ENCODE assay signal across 1 cellular context in genomic region chr7:100837099-100837836, GRCh38.
TF ChIP-seq lines count a peak whose summit lies in the region.

No MANE protein-coding gene starts in this region.

TF ChIP-seq in H1, 55 proteins besides CTCF, POLR2A, EP300 and RAD21:
- TF ChIP-seq SP4 (IDR thresholded peaks at IDR 0.05; ENCODE audit: low read length) (peak; percentile 70; the same call in 1 of the 2 replicates), SP1 (IDR thresholded peaks at IDR 0.05; ENCODE audit: low read depth, low read length) (0 out of 2 replicates have a peak, but pooled peaks have one; percentile 56), CBX8 (IDR thresholded peaks at IDR 0.05; ENCODE audit: borderline replicate concordance, low read depth, low read length) (no peak), EZH2 (IDR thresholded peaks at IDR 0.05; ENCODE audit: low read depth, low read length, severe bottlenecking) (no peak), SIN3A (conservative IDR thresholded peaks at IDR 0.05 in 1 of 2, IDR thresholded peaks at IDR 0.05 in 1 of 2; ENCODE audit: low read depth in 1 of 2, low read length in 2 of 2) (peak in 1 of 2 experiments; percentile 71; a peak in 2 of 4 replicates), EGR1 (IDR thresholded peaks at IDR 0.05; ENCODE audit: borderline replicate concordance, low read depth, low read length) (no peak), ATF2 (IDR thresholded peaks at IDR 0.05; ENCODE audit: low read length) (peak; percentile 77; the same call in 1 of the 2 replicates), YY1 (IDR thresholded peaks at IDR 0.05; ENCODE audit: low read depth, low read length) (peak; percentile 99), KDM4A (IDR thresholded peaks at IDR 0.05; ENCODE audit: low read depth, low read length, severe bottlenecking) (no peak), JUN (IDR thresholded peaks at IDR 0.05; ENCODE audit: low read depth, low read length) (0 out of 2 replicates have a peak, but pooled peaks have one; percentile 6), MAX (IDR thresholded peaks at IDR 0.05) (peak; percentile 96), POLR2AphosphoS5 (IDR thresholded peaks at IDR 0.05; ENCODE audit: low read depth, low read length) (peak; percentile 46), KDM5A (IDR thresholded peaks at IDR 0.05; ENCODE audit: low read length) (no peak), HDAC2 (IDR thresholded peaks at IDR 0.05; ENCODE audit: borderline replicate concordance in 1 of 2, low read depth in 2 of 2, low read length in 2 of 2) (no peak), NRF1 (IDR thresholded peaks at IDR 0.05; ENCODE audit: low read depth, low read length) (no peak), MAFK (IDR thresholded peaks at IDR 0.05; ENCODE audit: low read depth, low read length) (no peak), SIX5 (IDR thresholded peaks at IDR 0.05; ENCODE audit: low read depth, low read length) (peak; percentile 51; the same call in 1 of the 2 replicates), SP2 (IDR thresholded peaks at IDR 0.05; ENCODE audit: low read length) (peak; percentile 81), JUND (IDR thresholded peaks at IDR 0.05; ENCODE audit: low read length) (no peak), TBP (IDR thresholded peaks at IDR 0.05; ENCODE audit: low read depth, low read length) (peak; percentile 79), SAP30 (IDR thresholded peaks at IDR 0.05; ENCODE audit: insufficient read depth, insufficient replicate concordance, low read length) (no peak), ASH2L (IDR thresholded peaks at IDR 0.05; ENCODE audit: low read length) (peak; percentile 43), RBBP5 (IDR thresholded peaks at IDR 0.05; ENCODE audit: borderline replicate concordance, low read depth, low read length) (peak; percentile 39; the same call in 1 of the 2 replicates), TEAD4 (IDR thresholded peaks at IDR 0.05; ENCODE audit: low read depth, low read length) (peak; percentile 82), KDM1A (IDR thresholded peaks at IDR 0.05; ENCODE audit: borderline replicate concordance, low read length) (peak; percentile 28; the same call in 1 of the 2 replicates), CHD2 (IDR thresholded peaks at IDR 0.05; ENCODE audit: low read length) (0 out of 2 replicates have a peak, but pooled peaks have one; percentile 27), CHD1 (IDR thresholded peaks at IDR 0.05; ENCODE audit: low read depth, low read length) (peak; percentile 54; the same call in 1 of the 2 replicates), HDAC6 (IDR thresholded peaks at IDR 0.05; ENCODE audit: low read depth, low read length) (no peak), RFX5 (IDR thresholded peaks at IDR 0.05; ENCODE audit: borderline replicate concordance, low read depth, low read length) (no peak), ATF3 (IDR thresholded peaks at IDR 0.05; ENCODE audit: insufficient read depth, low read depth, low read length) (peak; percentile 63), TAF1 (IDR thresholded peaks at IDR 0.05; ENCODE audit: low read depth, low read length) (peak; percentile 63), USF2 (IDR thresholded peaks at IDR 0.05; ENCODE audit: low read length) (peak; percentile 96), CREB1 (IDR thresholded peaks at IDR 0.05) (peak; percentile 81), GTF2F1 (IDR thresholded peaks at IDR 0.05; ENCODE audit: borderline replicate concordance, low read depth, low read length) (no peak), BRCA1 (IDR thresholded peaks at IDR 0.05; ENCODE audit: low read depth, low read length) (no peak; the same call in 1 of the 2 replicates), RXRA (IDR thresholded peaks at IDR 0.05; ENCODE audit: insufficient read depth, low read depth, low read length) (no peak)
